In the genomic region with DNA sequence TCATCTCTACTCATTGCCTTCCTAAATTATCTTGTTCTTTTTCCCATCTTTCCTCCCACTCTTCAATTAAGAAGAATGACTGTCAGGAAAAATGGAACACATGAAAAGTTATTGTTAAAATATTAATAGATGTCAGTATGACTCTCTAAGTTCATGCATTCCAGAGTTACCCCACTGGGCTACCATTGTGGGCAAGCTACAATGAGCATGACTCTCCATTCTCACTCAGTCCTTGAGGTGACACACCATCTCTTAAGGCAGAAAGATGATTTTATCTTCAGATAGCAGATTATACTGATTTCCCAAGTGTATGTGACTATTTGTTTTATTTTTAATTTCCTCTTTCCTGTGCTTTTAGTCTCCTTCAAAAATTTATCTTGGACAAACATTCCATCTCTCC, we compare ENCODE assay signal across 21 cellular contexts.
DNase-seq lines count a peak whose midpoint lies in the region; ATAC-seq and TF ChIP-seq lines count a peak whose summit lies in the region.
"Had no signal": no experiment of that assay in that cellular context is flagged by ENCODE, and none has a peak within 500 bp of the region (broad histone marks: within the 10 kb centered on the region; RNA-seq: fewer than 3 reads in every experiment).

No MANE protein-coding gene starts in this region.

- H2AFZ ChIP-seq in IMR-90 (replicated peaks; ENCODE audit: low read length, poor library complexity) (no peak overlapping the region), mesenchymal stem cell (ENCODE audit: low read depth, low read length) (no peak overlapping the region), mammary epithelial cell (ENCODE audit: low read depth, low read length) (no peak overlapping the region)
- H2AFZ ChIP-seq: PC-9 had no signal

- H3K23ac ChIP-seq in IMR-90 (ENCODE audit: low read depth, low read length) (no peak overlapping the region), mesenchymal stem cell (ENCODE audit: low read length in 2 of 2) (no peak overlapping the region)

- H3K14ac ChIP-seq in IMR-90 (replicated peaks; ENCODE audit: low read depth, low read length) (no peak overlapping the region), mesenchymal stem cell (ENCODE audit: low read length in 2 of 2) (no peak overlapping the region)

- H2AK5ac ChIP-seq in IMR-90 (ENCODE audit: low read depth, low read length), result no peak overlapping the region
- H2AK5ac ChIP-seq in mesenchymal stem cell (ENCODE audit: low read length, severe bottlenecking), result no peak overlapping the region

- H3K27ac ChIP-seq in IMR-90 (ENCODE audit: insufficient read depth, low read length), result no peak overlapping the region
- H3K27ac ChIP-seq in mesenchymal stem cell (ENCODE audit: low read length, poor library complexity, severe bottlenecking), result no peak overlapping the region
- no peak overlapping the region for H3K27ac ChIP-seq in mammary epithelial cell (ENCODE audit: insufficient read depth, low read depth, low read length)
- H3K27ac ChIP-seq: PC-9 had no signal

- H2BK120ac ChIP-seq in IMR-90 (ENCODE audit: low read depth, low read length) (no peak overlapping the region), mesenchymal stem cell (ENCODE audit: low read depth, low read length) (no peak overlapping the region)

- H3K56ac ChIP-seq in IMR-90 (ENCODE audit: extremely low read depth, insufficient read depth, low read length), result no peak overlapping the region

- dilution Hi-C loops in IMR-90 (cut with HindIII; ENCODE audit: low sequenced_read_pairs, unreplicated experiment) (no loop called here), mammary epithelial cell (cut with HindIII; ENCODE audit: low sequenced_read_pairs) (no loop called here)

- H4K20me1 ChIP-seq in IMR-90 (ENCODE audit: insufficient read depth, low read length) (peaks cover 7% of the 10 kb centered on the region; the same call in 1 of the 2 replicates), mammary epithelial cell (ENCODE audit: insufficient read depth, low read length) (no peaks in the 10 kb centered on the region)

- no TSS peak for BruUV-seq in IMR-90 (replicated peaks; lab: Mats Ljungman, UMichigan)
- BruUV-seq in mammary epithelial cell (replicated peaks; lab: Mats Ljungman, UMichigan), result no TSS peak

- TF ChIP-seq CTCF in IMR-90 (conservative IDR thresholded peaks at IDR 0.05; ENCODE audit: low read depth, low read length) (no peak), chondrocyte (IDR thresholded peaks at IDR 0.05) (no peak), mammary epithelial cell (conservative IDR thresholded peaks at IDR 0.05 in 1 of 2, IDR thresholded peaks at IDR 0.05 in 1 of 2; ENCODE audit: extremely low read depth in 1 of 2, insufficient read depth in 1 of 2, low read depth in 1 of 2, low read length in 2 of 2) (no peak), BE2C (IDR thresholded peaks at IDR 0.05; ENCODE audit: low read depth, low read length) (no peak)

- H3K9me3 ChIP-seq in IMR-90 (ENCODE audit: control insufficient read depth, insufficient read depth, low read length) (no peaks in the 10 kb centered on the region), mesenchymal stem cell (ENCODE audit: control insufficient read depth, low read length) (no peaks in the 10 kb centered on the region), mammary epithelial cell (replicated peaks; ENCODE audit: insufficient read depth, low read length) (no peaks in the 10 kb centered on the region), BE2C (no peaks in the 10 kb centered on the region)

- CTCF ChIA-PET in IMR-90 (lab: Yijun Ruan, JAX) (no interaction called here), mammary epithelial cell (lab: Charles Lee; ENCODE audit: low non-redundant PET) (no interaction called here)

- no peaks in the 10 kb centered on the region for H3K36me3 ChIP-seq in IMR-90 (ENCODE audit: control insufficient read depth, insufficient read depth, low read length)
- H3K36me3 ChIP-seq in mesenchymal stem cell (ENCODE audit: control insufficient read depth in 1 of 2, insufficient read depth in 2 of 2, low read depth in 1 of 2, low read length in 2 of 2), result no peaks in the 10 kb centered on the region
- no peaks in the 10 kb centered on the region for H3K36me3 ChIP-seq in mammary epithelial cell (ENCODE audit: insufficient read depth, low read length)
- H3K36me3 ChIP-seq in BE2C, result no peaks in the 10 kb centered on the region
- H3K36me3 ChIP-seq: MG63 had no signal

- H2BK15ac ChIP-seq in IMR-90 (ENCODE audit: low read depth, low read length) (no peak overlapping the region), mesenchymal stem cell (ENCODE audit: low read depth, poor library complexity, severe bottlenecking) (no peak overlapping the region)

- H4K8ac ChIP-seq in IMR-90 (ENCODE audit: low read depth in 2 of 2, low read length in 2 of 2) (no peak overlapping the region), mesenchymal stem cell (ENCODE audit: low read length) (no peak overlapping the region)

- peak; percentile 63 for DNase-seq in EH (ENCODE audit: low read depth)
- no peak for DNase-seq in IMR-90
- no peak for DNase-seq in chondrocyte (ENCODE audit: low spot score)
- DNase-seq in mesenchymal stem cell, result no peak
- no peak for DNase-seq in mammary epithelial cell
- DNase-seq in NK-92 treated with Interleukin-12 subunit alpha and Interleukin-12 subunit beta, amount 100 ng/mL, for 24 hours (lab: John Stamatoyannopoulos, UW), result no peak
- no peak for DNase-seq in BE2C
- DNase-seq in COR-L47 (lab: John Stamatoyannopoulos, UW), result no peak
- DNase-seq: CD4-positive, CD25-positive, alpha-beta regulatory T cell; DMS79; HCEC 1CT; Karpas-422; MG63; NCI-H1417; NCI-H1694 treated with DMSO at 0.1 percent for 48 hours; NCI-H446; NCI-H526 treated with DMSO at 0.1 percent for 48 hours; PC-9; SIG-M5; T-cell had no signal

- H3K18ac ChIP-seq in IMR-90 (ENCODE audit: low read depth, low read length) (no peak overlapping the region; the same call in 1 of the 2 replicates), mesenchymal stem cell (ENCODE audit: low read depth in 1 of 2, low read length in 2 of 2) (no peak overlapping the region)

- H2BK12ac ChIP-seq in mesenchymal stem cell (ENCODE audit: low read length in 2 of 2), result no peak overlapping the region

- peaks cover 13 to 66% of the 10 kb centered on the region in 2 experiments; a peak in 3 of 4 replicates for H3K79me1 ChIP-seq in IMR-90 (ENCODE audit: low read depth in 1 of 2, low read length in 2 of 2)
- H3K79me1 ChIP-seq in mesenchymal stem cell (replicated peaks; ENCODE audit: low read length, poor library complexity, severe bottlenecking), result peaks cover 10% of the 10 kb centered on the region

- no peak for TF ChIP-seq RAD21 in IMR-90 (IDR thresholded peaks at IDR 0.05; ENCODE audit: low read length)

- peak overlapping the region; percentile 9 for H2BK5ac ChIP-seq in IMR-90 (ENCODE audit: low read depth, low read length, poor library complexity, severe bottlenecking)
- H2BK5ac ChIP-seq in mesenchymal stem cell (ENCODE audit: low read depth, low read length, poor library complexity, severe bottlenecking), result no peak overlapping the region

- H4K91ac ChIP-seq in IMR-90 (ENCODE audit: insufficient read depth, low read depth, low read length) (no peak overlapping the region), mesenchymal stem cell (ENCODE audit: low read length) (no peak overlapping the region)

- intact Hi-C loops in IMR-90 (cut with micrococcal nuclease) (loop anchor here (5.0 kb wide), 1 partner anchor 39 kb away; no protein-coding TSS in a partner anchor), mammary epithelial cell (cut with micrococcal nuclease) (loop anchor here (10.0 kb wide), 1 partner anchor 306 kb away; no protein-coding TSS in a partner anchor)

- H3K4me2 ChIP-seq in IMR-90 (ENCODE audit: low read depth, low read length), result no peak overlapping the region
- no peak overlapping the region for H3K4me2 ChIP-seq in mesenchymal stem cell (ENCODE audit: low read length, poor library complexity, severe bottlenecking)
- H3K4me2 ChIP-seq in mammary epithelial cell (ENCODE audit: insufficient read depth, low read depth, low read length), result no peak overlapping the region
- H3K4me2 ChIP-seq: PC-9 had no signal

- H3K27me3 ChIP-seq in IMR-90 (ENCODE audit: control insufficient read depth, insufficient read depth, low read length), result no peaks in the 10 kb centered on the region
- no peaks in the 10 kb centered on the region for H3K27me3 ChIP-seq in mesenchymal stem cell (ENCODE audit: control insufficient read depth in 1 of 2, insufficient read depth in 1 of 2, low read length in 2 of 2)
- no peaks in the 10 kb centered on the region for H3K27me3 ChIP-seq in mammary epithelial cell (ENCODE audit: insufficient read depth, low read length)
- H3K27me3 ChIP-seq in BE2C, result no peaks in the 10 kb centered on the region
- H3K27me3 ChIP-seq: MG63 had no signal

- H3K27me3 Mint-ChIP-seq in chondrocyte (ENCODE audit: low read depth), result no peaks in the 10 kb centered on the region
- H3K27me3 Mint-ChIP-seq: B cell; CD4-positive, CD25-positive, alpha-beta regulatory T cell; T-cell had no signal

- no peak for TF ChIP-seq POLR2A in IMR-90 (IDR thresholded peaks at IDR 0.05; ENCODE audit: low read depth, low read length)

- H3K9me1 ChIP-seq in IMR-90 (ENCODE audit: insufficient read depth, low read length), result no peaks in the 10 kb centered on the region; the same call in 1 of the 2 replicates

- H3K4ac ChIP-seq in IMR-90 (ENCODE audit: low read depth, low read length), result no peak overlapping the region
- H3K4ac ChIP-seq in mesenchymal stem cell (ENCODE audit: low read depth in 1 of 2, low read length in 2 of 2), result no peak overlapping the region

- H3K79me2 ChIP-seq in mammary epithelial cell (ENCODE audit: insufficient read depth, low read length), result peaks cover 71% of the 10 kb centered on the region

- POLR2A ChIA-PET in IMR-90 (lab: Charles Lee; ENCODE audit: unreplicated experiment), result no interaction called here

- no peaks in the 10 kb centered on the region for H3K9me3 Mint-ChIP-seq in chondrocyte (ENCODE audit: low read depth)
- H3K9me3 Mint-ChIP-seq: T-cell had no signal

- ATAC-seq in IMR-90 (ENCODE audit: low read depth), result no peak
- ATAC-seq: T-cell had no signal

- H3K4me3 ChIP-seq in IMR-90 (ENCODE audit: insufficient read depth, low read depth, low read length) (no peak overlapping the region), mesenchymal stem cell (ENCODE audit: insufficient read depth in 1 of 2, low read depth in 1 of 2, low read length in 2 of 2) (no peak overlapping the region), mammary epithelial cell (replicated peaks in 1 of 3; ENCODE audit: insufficient read depth in 1 of 3, low read depth in 2 of 3, low read length in 3 of 3) (no peak overlapping the region), BE2C (ENCODE audit: low read depth, low read length) (no peak overlapping the region)
- H3K4me3 ChIP-seq: MG63, PC-9 had no signal

- H3K36me3 Mint-ChIP-seq in chondrocyte (ENCODE audit: low read depth), result no peaks in the 10 kb centered on the region
- H3K36me3 Mint-ChIP-seq: CD4-positive, CD25-positive, alpha-beta regulatory T cell; T-cell had no signal

- H3K4me1 Mint-ChIP-seq in chondrocyte (ENCODE audit: low read depth), result peaks cover 75% of the 10 kb centered on the region
- H3K4me1 Mint-ChIP-seq: CD4-positive, CD25-positive, alpha-beta regulatory T cell; T-cell had no signal

- no peak overlapping the region for H4K5ac ChIP-seq in IMR-90 (ENCODE audit: low read depth, low read length)

- H3K4me3 Mint-ChIP-seq in chondrocyte (ENCODE audit: unreplicated experiment), result no peak overlapping the region
- H3K4me3 Mint-ChIP-seq: B cell; CD4-positive, CD25-positive, alpha-beta regulatory T cell; T-cell had no signal

- no peak overlapping the region for H2BK20ac ChIP-seq in IMR-90 (ENCODE audit: low read depth, low read length)

- no peak overlapping the region for H2AK9ac ChIP-seq in IMR-90 (replicated peaks; ENCODE audit: low read depth, low read length, poor library complexity)

- H3K27ac Mint-ChIP-seq in chondrocyte (ENCODE audit: unreplicated experiment), result peak overlapping the region; percentile 55
- H3K27ac Mint-ChIP-seq: B cell; CD4-positive, CD25-positive, alpha-beta regulatory T cell; T-cell had no signal

- in situ Hi-C loops in IMR-90 (cut with MboI; ENCODE audit: low sequenced_read_pairs) (loop anchor here (5.0 to 10.0 kb wide), 2 partner anchors 134 to 1236 kb away; no protein-coding TSS in a partner anchor), mammary epithelial cell (cut with MboI; ENCODE audit: low sequenced_read_pairs in 2 of 2) (loop anchor here (10.0 to 25.0 kb wide), 2 partner anchors 136 to 899 kb away; no protein-coding TSS in a partner anchor)

- H3K4me1 ChIP-seq in IMR-90 (ENCODE audit: control insufficient read depth, insufficient read depth, low read length) (peaks cover 5% of the 10 kb centered on the region; the same call in 1 of the 2 replicates), mesenchymal stem cell (ENCODE audit: control insufficient read depth, insufficient read depth, low read depth, low read length) (no peaks in the 10 kb centered on the region), mammary epithelial cell (ENCODE audit: insufficient read depth, low read length) (peaks cover 6% of the 10 kb centered on the region), BE2C (peaks cover 59% of the 10 kb centered on the region)

- H3K9ac ChIP-seq in IMR-90 (ENCODE audit: low read depth, low read length) (no peak overlapping the region), mesenchymal stem cell (ENCODE audit: low read length) (peak overlapping the region; percentile 63), mammary epithelial cell (ENCODE audit: insufficient read depth, low read length) (no peak overlapping the region)
